1 cellular context compared by ENCODE assay signal in genomic region chr15:92917606-92918407, GRCh38.
TF ChIP-seq lines count a peak whose summit lies in the region.

No MANE protein-coding gene starts in this region.

TF ChIP-seq in HepG2, 621 proteins besides CTCF, POLR2A, EP300 and RAD21 (continued from another document and continues in another):
- TF ChIP-seq PRDM10 (CRISPR knock-in tag; IDR thresholded peaks at IDR 0.05; ENCODE audit: low read depth) (no peak), ZNF296 (CRISPR knock-in tag; conservative IDR thresholded peaks at IDR 0.05) (no peak), ZNF619 (CRISPR knock-in tag; IDR thresholded peaks at IDR 0.05) (no peak), SIN3A (IDR thresholded peaks at IDR 0.05; ENCODE audit: borderline replicate concordance, low read depth, low read length) (no peak), SALL1 (CRISPR knock-in tag; IDR thresholded peaks at IDR 0.05) (0 out of 2 replicates have a peak, but pooled peaks have one; percentile 29), SP5 (CRISPR knock-in tag; IDR thresholded peaks at IDR 0.05; ENCODE audit: borderline replicate concordance, low read depth) (peak; percentile 81), ARNT2 (CRISPR knock-in tag; IDR thresholded peaks at IDR 0.05; ENCODE audit: low read depth) (0 out of 2 replicates have a peak, but pooled peaks have one; percentile 24), GFI1 (CRISPR knock-in tag; IDR thresholded peaks at IDR 0.05; ENCODE audit: borderline replicate concordance) (peak; percentile 66), ISX (CRISPR knock-in tag; conservative IDR thresholded peaks at IDR 0.05) (no peak), NR2F2 (IDR thresholded peaks at IDR 0.05; ENCODE audit: borderline replicate concordance, low read depth) (no peak), GABPA (IDR thresholded peaks at IDR 0.05; ENCODE audit: low read depth, low read length) (no peak), GABPA (CRISPR knock-in tag; IDR thresholded peaks at IDR 0.05; ENCODE audit: low read depth) (peak; percentile 54), USF2 (IDR thresholded peaks at IDR 0.05; ENCODE audit: low read depth, low read length) (no peak), USF2 (CRISPR knock-in tag; IDR thresholded peaks at IDR 0.05; ENCODE audit: borderline replicate concordance) (no peak), ZNF460 (CRISPR knock-in tag; IDR thresholded peaks at IDR 0.05; ENCODE audit: borderline replicate concordance) (no peak), HOXA3 (CRISPR knock-in tag; IDR thresholded peaks at IDR 0.05) (peak; percentile 97), FOXP4 (CRISPR knock-in tag; IDR thresholded peaks at IDR 0.05) (peak; percentile 31; the same call in 1 of the 2 replicates), ARID3A (IDR thresholded peaks at IDR 0.05; ENCODE audit: low read depth, low read length) (peak; percentile 85), FOXA3 (CRISPR knock-in tag; IDR thresholded peaks at IDR 0.05) (peak; percentile 66), HDAC2 (CRISPR knock-in tag; IDR thresholded peaks at IDR 0.05) (0 out of 2 replicates have a peak, but pooled peaks have one; percentile 13), ZNF329 (CRISPR knock-in tag; IDR thresholded peaks at IDR 0.05; ENCODE audit: low read depth) (no peak), ONECUT2 (CRISPR knock-in tag; IDR thresholded peaks at IDR 0.05) (no peak)
- TF ChIP-seq, protein P1, sequence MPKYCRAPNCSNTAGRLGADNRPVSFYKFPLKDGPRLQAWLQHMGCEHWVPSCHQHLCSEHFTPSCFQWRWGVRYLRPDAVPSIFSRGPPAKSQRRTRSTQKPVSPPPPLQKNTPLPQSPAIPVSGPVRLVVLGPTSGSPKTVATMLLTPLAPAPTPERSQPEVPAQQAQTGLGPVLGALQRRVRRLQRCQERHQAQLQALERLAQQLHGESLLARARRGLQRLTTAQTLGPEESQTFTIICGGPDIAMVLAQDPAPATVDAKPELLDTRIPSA (CRISPR knock-in tag; IDR thresholded peaks at IDR 0.05; ENCODE audit: borderline replicate concordance) = no peak
- TF ChIP-seq, protein P2, sequence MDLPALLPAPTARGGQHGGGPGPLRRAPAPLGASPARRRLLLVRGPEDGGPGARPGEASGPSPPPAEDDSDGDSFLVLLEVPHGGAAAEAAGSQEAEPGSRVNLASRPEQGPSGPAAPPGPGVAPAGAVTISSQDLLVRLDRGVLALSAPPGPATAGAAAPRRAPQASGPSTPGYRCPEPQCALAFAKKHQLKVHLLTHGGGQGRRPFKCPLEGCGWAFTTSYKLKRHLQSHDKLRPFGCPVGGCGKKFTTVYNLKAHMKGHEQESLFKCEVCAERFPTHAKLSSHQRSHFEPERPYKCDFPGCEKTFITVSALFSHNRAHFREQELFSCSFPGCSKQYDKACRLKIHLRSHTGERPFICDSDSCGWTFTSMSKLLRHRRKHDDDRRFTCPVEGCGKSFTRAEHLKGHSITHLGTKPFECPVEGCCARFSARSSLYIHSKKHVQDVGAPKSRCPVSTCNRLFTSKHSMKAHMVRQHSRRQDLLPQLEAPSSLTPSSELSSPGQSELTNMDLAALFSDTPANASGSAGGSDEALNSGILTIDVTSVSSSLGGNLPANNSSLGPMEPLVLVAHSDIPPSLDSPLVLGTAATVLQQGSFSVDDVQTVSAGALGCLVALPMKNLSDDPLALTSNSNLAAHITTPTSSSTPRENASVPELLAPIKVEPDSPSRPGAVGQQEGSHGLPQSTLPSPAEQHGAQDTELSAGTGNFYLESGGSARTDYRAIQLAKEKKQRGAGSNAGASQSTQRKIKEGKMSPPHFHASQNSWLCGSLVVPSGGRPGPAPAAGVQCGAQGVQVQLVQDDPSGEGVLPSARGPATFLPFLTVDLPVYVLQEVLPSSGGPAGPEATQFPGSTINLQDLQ (CRISPR knock-in tag; IDR thresholded peaks at IDR 0.05) = no peak
- TF ChIP-seq, protein P3, sequence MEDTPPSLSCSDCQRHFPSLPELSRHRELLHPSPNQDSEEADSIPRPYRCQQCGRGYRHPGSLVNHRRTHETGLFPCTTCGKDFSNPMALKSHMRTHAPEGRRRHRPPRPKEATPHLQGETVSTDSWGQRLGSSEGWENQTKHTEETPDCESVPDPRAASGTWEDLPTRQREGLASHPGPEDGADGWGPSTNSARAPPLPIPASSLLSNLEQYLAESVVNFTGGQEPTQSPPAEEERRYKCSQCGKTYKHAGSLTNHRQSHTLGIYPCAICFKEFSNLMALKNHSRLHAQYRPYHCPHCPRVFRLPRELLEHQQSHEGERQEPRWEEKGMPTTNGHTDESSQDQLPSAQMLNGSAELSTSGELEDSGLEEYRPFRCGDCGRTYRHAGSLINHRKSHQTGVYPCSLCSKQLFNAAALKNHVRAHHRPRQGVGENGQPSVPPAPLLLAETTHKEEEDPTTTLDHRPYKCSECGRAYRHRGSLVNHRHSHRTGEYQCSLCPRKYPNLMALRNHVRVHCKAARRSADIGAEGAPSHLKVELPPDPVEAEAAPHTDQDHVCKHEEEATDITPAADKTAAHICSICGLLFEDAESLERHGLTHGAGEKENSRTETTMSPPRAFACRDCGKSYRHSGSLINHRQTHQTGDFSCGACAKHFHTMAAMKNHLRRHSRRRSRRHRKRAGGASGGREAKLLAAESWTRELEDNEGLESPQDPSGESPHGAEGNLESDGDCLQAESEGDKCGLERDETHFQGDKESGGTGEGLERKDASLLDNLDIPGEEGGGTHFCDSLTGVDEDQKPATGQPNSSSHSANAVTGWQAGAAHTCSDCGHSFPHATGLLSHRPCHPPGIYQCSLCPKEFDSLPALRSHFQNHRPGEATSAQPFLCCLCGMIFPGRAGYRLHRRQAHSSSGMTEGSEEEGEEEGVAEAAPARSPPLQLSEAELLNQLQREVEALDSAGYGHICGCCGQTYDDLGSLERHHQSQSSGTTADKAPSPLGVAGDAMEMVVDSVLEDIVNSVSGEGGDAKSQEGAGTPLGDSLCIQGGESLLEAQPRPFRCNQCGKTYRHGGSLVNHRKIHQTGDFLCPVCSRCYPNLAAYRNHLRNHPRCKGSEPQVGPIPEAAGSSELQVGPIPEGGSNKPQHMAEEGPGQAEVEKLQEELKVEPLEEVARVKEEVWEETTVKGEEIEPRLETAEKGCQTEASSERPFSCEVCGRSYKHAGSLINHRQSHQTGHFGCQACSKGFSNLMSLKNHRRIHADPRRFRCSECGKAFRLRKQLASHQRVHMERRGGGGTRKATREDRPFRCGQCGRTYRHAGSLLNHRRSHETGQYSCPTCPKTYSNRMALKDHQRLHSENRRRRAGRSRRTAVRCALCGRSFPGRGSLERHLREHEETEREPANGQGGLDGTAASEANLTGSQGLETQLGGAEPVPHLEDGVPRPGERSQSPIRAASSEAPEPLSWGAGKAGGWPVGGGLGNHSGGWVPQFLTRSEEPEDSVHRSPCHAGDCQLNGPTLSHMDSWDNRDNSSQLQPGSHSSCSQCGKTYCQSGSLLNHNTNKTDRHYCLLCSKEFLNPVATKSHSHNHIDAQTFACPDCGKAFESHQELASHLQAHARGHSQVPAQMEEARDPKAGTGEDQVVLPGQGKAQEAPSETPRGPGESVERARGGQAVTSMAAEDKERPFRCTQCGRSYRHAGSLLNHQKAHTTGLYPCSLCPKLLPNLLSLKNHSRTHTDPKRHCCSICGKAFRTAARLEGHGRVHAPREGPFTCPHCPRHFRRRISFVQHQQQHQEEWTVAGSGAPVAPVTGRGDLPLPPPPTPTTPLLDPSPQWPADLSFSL (CRISPR knock-in tag; IDR thresholded peaks at IDR 0.05) = no peak
- TF ChIP-seq, protein P4, sequence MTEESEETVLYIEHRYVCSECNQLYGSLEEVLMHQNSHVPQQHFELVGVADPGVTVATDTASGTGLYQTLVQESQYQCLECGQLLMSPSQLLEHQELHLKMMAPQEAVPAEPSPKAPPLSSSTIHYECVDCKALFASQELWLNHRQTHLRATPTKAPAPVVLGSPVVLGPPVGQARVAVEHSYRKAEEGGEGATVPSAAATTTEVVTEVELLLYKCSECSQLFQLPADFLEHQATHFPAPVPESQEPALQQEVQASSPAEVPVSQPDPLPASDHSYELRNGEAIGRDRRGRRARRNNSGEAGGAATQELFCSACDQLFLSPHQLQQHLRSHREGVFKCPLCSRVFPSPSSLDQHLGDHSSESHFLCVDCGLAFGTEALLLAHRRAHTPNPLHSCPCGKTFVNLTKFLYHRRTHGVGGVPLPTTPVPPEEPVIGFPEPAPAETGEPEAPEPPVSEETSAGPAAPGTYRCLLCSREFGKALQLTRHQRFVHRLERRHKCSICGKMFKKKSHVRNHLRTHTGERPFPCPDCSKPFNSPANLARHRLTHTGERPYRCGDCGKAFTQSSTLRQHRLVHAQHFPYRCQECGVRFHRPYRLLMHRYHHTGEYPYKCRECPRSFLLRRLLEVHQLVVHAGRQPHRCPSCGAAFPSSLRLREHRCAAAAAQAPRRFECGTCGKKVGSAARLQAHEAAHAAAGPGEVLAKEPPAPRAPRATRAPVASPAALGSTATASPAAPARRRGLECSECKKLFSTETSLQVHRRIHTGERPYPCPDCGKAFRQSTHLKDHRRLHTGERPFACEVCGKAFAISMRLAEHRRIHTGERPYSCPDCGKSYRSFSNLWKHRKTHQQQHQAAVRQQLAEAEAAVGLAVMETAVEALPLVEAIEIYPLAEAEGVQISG (CRISPR knock-in tag; IDR thresholded peaks at IDR 0.05) = peak; percentile 31; the same call in 1 of the 2 replicates
- TF ChIP-seq, protein P5, sequence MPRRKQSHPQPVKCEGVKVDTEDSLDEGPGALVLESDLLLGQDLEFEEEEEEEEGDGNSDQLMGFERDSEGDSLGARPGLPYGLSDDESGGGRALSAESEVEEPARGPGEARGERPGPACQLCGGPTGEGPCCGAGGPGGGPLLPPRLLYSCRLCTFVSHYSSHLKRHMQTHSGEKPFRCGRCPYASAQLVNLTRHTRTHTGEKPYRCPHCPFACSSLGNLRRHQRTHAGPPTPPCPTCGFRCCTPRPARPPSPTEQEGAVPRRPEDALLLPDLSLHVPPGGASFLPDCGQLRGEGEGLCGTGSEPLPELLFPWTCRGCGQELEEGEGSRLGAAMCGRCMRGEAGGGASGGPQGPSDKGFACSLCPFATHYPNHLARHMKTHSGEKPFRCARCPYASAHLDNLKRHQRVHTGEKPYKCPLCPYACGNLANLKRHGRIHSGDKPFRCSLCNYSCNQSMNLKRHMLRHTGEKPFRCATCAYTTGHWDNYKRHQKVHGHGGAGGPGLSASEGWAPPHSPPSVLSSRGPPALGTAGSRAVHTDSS (CRISPR knock-in tag; conservative IDR thresholded peaks at IDR 0.05) = no peak
